ENCODE assay signal across 17 cellular contexts in the genomic region with DNA sequence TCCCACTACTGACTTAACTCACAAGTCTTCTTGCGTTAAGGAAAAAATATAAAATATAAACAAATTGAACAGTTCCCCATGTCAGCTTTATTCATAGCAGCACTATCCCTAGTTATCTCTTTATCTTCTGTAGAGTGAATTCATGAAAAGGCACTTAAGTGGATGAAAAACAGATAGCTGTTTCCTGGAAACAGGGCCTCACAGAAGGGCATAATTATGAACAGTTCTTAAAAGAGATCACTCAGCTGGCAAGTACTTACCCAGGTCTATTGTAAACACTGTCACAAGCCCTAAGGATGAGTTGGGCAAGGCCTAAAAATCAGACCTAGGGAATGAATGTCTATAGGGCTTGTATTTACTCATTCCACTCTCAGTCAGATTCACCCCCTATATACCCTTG. TPM values are rescaled to one million over a fixed set of nuclear protein-coding genes. Genes with fewer than 3 reads are reported as not detected.
A peak's percentile ranks its signal among the peaks of the same experiment; 100 is the strongest.
DNase-seq lines count a peak whose midpoint lies in the region; ATAC-seq and TF ChIP-seq lines count a peak whose summit lies in the region.
"Had no signal": no experiment of that assay in that cellular context is flagged by ENCODE, and none has a peak within 500 bp of the region (broad histone marks: within the 10 kb centered on the region; RNA-seq: fewer than 3 reads in every experiment).

No MANE protein-coding gene starts in this region.

- intact Hi-C loops in breast epithelium (cut with DNase I; ENCODE audit: low total_unique reads), result no loop called here
- intact Hi-C loops in activated T-helper 2 cell treated with anti-CD3 and anti-CD28 coated beads, Interferon-gamma antibody, Interleukin-2, Interleukin-4, amounts not matched to agents 10 μg/mL and 5 μg/mL and 100 μg/mL, durations not matched to agents 14 hours and 24 hours and 36 hours (cut with micrococcal nuclease), result loop anchor here (1.0 to 5.0 kb wide), 8 partner anchors 8 to 230 kb away; no protein-coding TSS in a partner anchor

- H3K36me3 ChIP-seq in breast epithelium (no peaks in the 10 kb centered on the region), BE2C (no peaks in the 10 kb centered on the region)
- H3K36me3 ChIP-seq: cardiac muscle cell, heart right ventricle, left ventricle myocardium inferior, right lobe of liver had no signal

- DNase-seq in T47D (ENCODE audit: low read depth in 1 of 2, low spot score in 1 of 2), result peak; percentile 53 to 80
- DNase-seq in breast epithelium (ENCODE audit: low spot score in 2 of 2), result no peak
- DNase-seq in NCI-H510A (lab: John Stamatoyannopoulos, UW), result peak; percentile 40
- DNase-seq in activated T-helper 2 cell treated with anti-CD3 and anti-CD28 coated beads, Interferon-gamma antibody, Interleukin-2, Interleukin-4, amounts not matched to agents 10 μg/mL and 5 μg/mL and 100 μg/mL, durations not matched to agents 14 hours and 24 hours and 36 hours (ENCODE audit: low spot score), result no peak
- DNase-seq in type B pancreatic cell (ENCODE audit: extremely low spot score, unreplicated experiment), result no peak
- DNase-seq in BE2C, result no peak
- no peak for DNase-seq in GDM1 (lab: John Stamatoyannopoulos, UW)
- DNase-seq: H9, heart right ventricle, left ventricle myocardium inferior, NCI-H69, right lobe of liver had no signal

- peaks cover 40% of the 10 kb centered on the region for H3K36me3 Mint-ChIP-seq in activated T-helper 2 cell treated with anti-CD3 and anti-CD28 coated beads, Interferon-gamma antibody, Interleukin-2, Interleukin-4, amounts not matched to agents 10 μg/mL and 5 μg/mL and 100 μg/mL, durations not matched to agents 14 hours and 24 hours and 36 hours (ENCODE audit: low read depth)
- peaks cover 5% of the 10 kb centered on the region for H3K36me3 Mint-ChIP-seq in type B pancreatic cell
- H3K36me3 Mint-ChIP-seq: natural killer cell treated with Interleukin-12 subunit alpha and Interleukin-12 subunit beta and Interleukin-15 and Interleukin-18, amount 100 ng/mL, for 72 hours had no signal

- peaks cover 5% of the 10 kb centered on the region for H3K9me3 Mint-ChIP-seq in activated T-helper 2 cell treated with anti-CD3 and anti-CD28 coated beads, Interferon-gamma antibody, Interleukin-2, Interleukin-4, amounts not matched to agents 10 μg/mL and 5 μg/mL and 100 μg/mL, durations not matched to agents 14 hours and 24 hours and 36 hours
- H3K9me3 Mint-ChIP-seq in type B pancreatic cell, result peaks cover 7% of the 10 kb centered on the region
- H3K9me3 Mint-ChIP-seq: natural killer cell treated with Interleukin-12 subunit alpha and Interleukin-12 subunit beta and Interleukin-15 and Interleukin-18, amount 100 ng/mL, for 72 hours had no signal

- peak overlapping the region in 1 of 2 donors; percentile 64 for H3K27ac ChIP-seq in breast epithelium
- H3K27ac ChIP-seq: cardiac muscle cell, heart right ventricle, left ventricle myocardium inferior, right lobe of liver, SK-N-MC had no signal

- ATAC-seq in GM21390 (IDR thresholded peaks at IDR 0.05; ENCODE audit: unreplicated experiment), result no peak
- ATAC-seq: heart right ventricle; natural killer cell treated with Interleukin-12 subunit alpha and Interleukin-12 subunit beta and Interleukin-15 and Interleukin-18, amount 100 ng/mL, for 72 hours; right lobe of liver had no signal

- TF ChIP-seq POLR2A in breast epithelium (IDR thresholded peaks at IDR 0.05), result no peak

- H3K4me1 Mint-ChIP-seq in activated T-helper 2 cell treated with anti-CD3 and anti-CD28 coated beads, Interferon-gamma antibody, Interleukin-2, Interleukin-4, amounts not matched to agents 10 μg/mL and 5 μg/mL and 100 μg/mL, durations not matched to agents 14 hours and 24 hours and 36 hours (ENCODE audit: low read depth), result peaks cover 35% of the 10 kb centered on the region
- H3K4me1 Mint-ChIP-seq in type B pancreatic cell (ENCODE audit: unreplicated experiment), result peaks cover 29% of the 10 kb centered on the region
- H3K4me1 Mint-ChIP-seq: B cell had no signal

- no peaks in the 10 kb centered on the region for H3K4me1 ChIP-seq in breast epithelium
- no peaks in the 10 kb centered on the region for H3K4me1 ChIP-seq in BE2C
- H3K4me1 ChIP-seq: right lobe of liver had no signal

- in situ Hi-C loops in T47D (cut with HindIII; ENCODE audit: low pct_unique_long_range_greater_than_20kb, low sequenced_read_pairs), result no loop called here

- no peak overlapping the region for H3K4me3 ChIP-seq in breast epithelium
- no peak overlapping the region for H3K4me3 ChIP-seq in BE2C (ENCODE audit: low read depth, low read length)
- H3K4me3 ChIP-seq: cardiac muscle cell, heart right ventricle, left ventricle myocardium inferior, right lobe of liver, SK-N-MC had no signal

- H3K9me3 ChIP-seq in breast epithelium (no peaks in the 10 kb centered on the region), BE2C (no peaks in the 10 kb centered on the region)
- H3K9me3 ChIP-seq: right lobe of liver had no signal

- H3K27me3 ChIP-seq in breast epithelium (no peaks in the 10 kb centered on the region), BE2C (no peaks in the 10 kb centered on the region)
- H3K27me3 ChIP-seq: cardiac muscle cell, heart right ventricle, right lobe of liver had no signal

- TF ChIP-seq CTCF in breast epithelium (IDR thresholded peaks at IDR 0.05), result no peak
- TF ChIP-seq CTCF in type B pancreatic cell (conservative IDR thresholded peaks at IDR 0.05), result no peak
- TF ChIP-seq CTCF in BE2C (IDR thresholded peaks at IDR 0.05; ENCODE audit: low read depth, low read length), result no peak

- H3K27ac Mint-ChIP-seq in activated T-helper 2 cell treated with anti-CD3 and anti-CD28 coated beads, Interferon-gamma antibody, Interleukin-2, Interleukin-4, amounts not matched to agents 10 μg/mL and 5 μg/mL and 100 μg/mL, durations not matched to agents 14 hours and 24 hours and 36 hours, result peak overlapping the region; percentile 72
- H3K27ac Mint-ChIP-seq in type B pancreatic cell, result peak overlapping the region; percentile 96
- H3K27ac Mint-ChIP-seq: B cell; natural killer cell treated with Interleukin-12 subunit alpha and Interleukin-12 subunit beta and Interleukin-15 and Interleukin-18, amount 100 ng/mL, for 72 hours had no signal

- H3K4me3 Mint-ChIP-seq in activated T-helper 2 cell treated with anti-CD3 and anti-CD28 coated beads, Interferon-gamma antibody, Interleukin-2, Interleukin-4, amounts not matched to agents 10 μg/mL and 5 μg/mL and 100 μg/mL, durations not matched to agents 14 hours and 24 hours and 36 hours (ENCODE audit: low read depth), result no peak overlapping the region
- peak overlapping the region; percentile 68 for H3K4me3 Mint-ChIP-seq in type B pancreatic cell
- H3K4me3 Mint-ChIP-seq: B cell; H9; natural killer cell treated with Interleukin-12 subunit alpha and Interleukin-12 subunit beta and Interleukin-15 and Interleukin-18, amount 100 ng/mL, for 72 hours had no signal

- peaks cover 2% of the 10 kb centered on the region for H3K27me3 Mint-ChIP-seq in activated T-helper 2 cell treated with anti-CD3 and anti-CD28 coated beads, Interferon-gamma antibody, Interleukin-2, Interleukin-4, amounts not matched to agents 10 μg/mL and 5 μg/mL and 100 μg/mL, durations not matched to agents 14 hours and 24 hours and 36 hours (ENCODE audit: low read depth)
- no peaks in the 10 kb centered on the region for H3K27me3 Mint-ChIP-seq in type B pancreatic cell

RNA-seq across cellular contexts. Expression of a gene that starts 10.7 kb away (rescaled TPM):
- total RNA-seq in breast epithelium (10 to 100 TPM in 1 of 3 donors, 1 to 10 TPM in 2; 4.0 to 11.9 (median 6.2) TPM), type B pancreatic cell (ENCODE audit: low replicate concordance) (14.1 and 23.1 TPM in 2 replicates)
- 17.7 TPM in 2 replicates for total RNA-seq in activated T-helper 2 cell treated with anti-CD3 and anti-CD28 coated beads, Interferon-gamma antibody, Interleukin-2, Interleukin-4, amounts not matched to agents 10 μg/mL and 5 μg/mL and 100 μg/mL, durations not matched to agents 14 hours and 24 hours and 36 hours
- 1.4 TPM for polyA plus RNA-seq in BE2C (2012; ENCODE audit: insufficient read depth, insufficient read length, low read depth)

Comparison
In these comparisons a context has a peak if more than half of its experiments do, and no peak if none do; other contexts are left out.
1. DNase-seq: peak in T47D (2 of 2) and NCI-H510A (single experiment); none in breast epithelium (0 of 2), activated T-helper 2 cell treated with anti-CD3 and anti-CD28 coated beads, Interferon-gamma antibody, Interleukin-2, Interleukin-4, amounts not matched to agents 10 μg/mL and 5 μg/mL and 100 μg/mL, durations not matched to agents 14 hours and 24 hours and 36 hours (single experiment), type B pancreatic cell (single experiment), BE2C (single experiment) and GDM1 (single experiment).